Comparison of ENCODE assay signal across 8 cellular contexts in the genomic region with DNA sequence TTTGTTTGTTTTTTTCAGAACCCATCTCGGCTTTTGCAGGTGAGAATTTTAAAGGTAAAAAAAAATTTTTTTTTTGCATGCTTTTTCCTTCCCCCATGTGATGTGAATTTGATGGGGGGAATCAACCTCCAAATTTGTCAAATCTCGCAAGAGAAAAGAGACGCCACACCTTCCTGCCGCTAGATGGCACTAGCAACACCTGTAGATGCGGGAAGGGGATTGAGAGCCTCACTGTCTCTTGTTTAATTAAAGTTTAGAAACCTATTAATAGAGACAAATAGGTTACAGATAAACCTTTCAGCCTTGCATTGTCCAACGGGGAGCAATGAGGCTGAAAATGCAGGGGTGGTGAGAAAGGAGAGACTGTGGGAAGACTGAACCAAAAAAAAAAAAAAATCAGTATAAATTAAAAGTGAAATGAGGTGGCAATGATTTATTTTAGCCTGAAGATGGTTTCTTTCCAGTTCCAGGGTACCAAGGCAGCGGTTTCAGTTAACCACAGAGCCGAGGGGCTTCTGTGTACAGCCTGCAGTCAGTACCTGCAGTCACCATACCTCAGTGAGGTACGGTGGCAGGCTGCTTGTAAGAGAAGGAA.
DNase-seq lines count a peak whose midpoint lies in the region; ATAC-seq and TF ChIP-seq lines count a peak whose summit lies in the region.

No MANE protein-coding gene starts in this region.

- H3K27me3 ChIP-seq in heart right ventricle: peaks cover 0 to 17% (median 4%) of the 10 kb centered on the region in 7 donors

- H3K4me1 ChIP-seq in heart right ventricle: peaks cover 0 to 28% (median 13%) of the 10 kb centered on the region in 9 donors

- TF ChIP-seq CTCF in RWPE1 (conservative IDR thresholded peaks at IDR 0.05; ENCODE audit: low read depth): peak; percentile 93
- TF ChIP-seq CTCF in heart right ventricle (IDR thresholded peaks at IDR 0.05): peak; percentile 71 to 93 (median 84)

- peaks cover 3% of the 10 kb centered on the region for H3K4me1 Mint-ChIP-seq in activated naive CD4-positive, alpha-beta T cell treated with anti-CD3 and anti-CD28 coated beads, Interleukin-2, amount 10 ng/mL, durations not matched to agents 7 days and 5 days

- POLR2A ChIA-PET in RWPE1 (lab: Yijun Ruan, JAX; ENCODE audit: low non-redundant PET): no interaction called here

- peaks cover 53% of the 10 kb centered on the region for H3K27me3 Mint-ChIP-seq in activated naive CD4-positive, alpha-beta T cell treated with anti-CD3 and anti-CD28 coated beads, Interleukin-2, amount 10 ng/mL, durations not matched to agents 7 days and 5 days

- WGBS in heart right ventricle, 2 donors: 18 to 27% methylated on average over 9 of the region's 9 CpGs

- no peak overlapping the region for H3K27ac Mint-ChIP-seq in activated naive CD4-positive, alpha-beta T cell treated with anti-CD3 and anti-CD28 coated beads, Interleukin-2, amount 10 ng/mL, durations not matched to agents 7 days and 5 days

- H3K9me3 ChIP-seq in heart right ventricle: no peaks in the 10 kb centered on the region

- H3K27ac ChIP-seq in RWPE1: no peak overlapping the region
- H3K27ac ChIP-seq in heart right ventricle: no peak overlapping the region

- peaks cover 2% of the 10 kb centered on the region for H3K36me3 Mint-ChIP-seq in activated naive CD4-positive, alpha-beta T cell treated with anti-CD3 and anti-CD28 coated beads, Interleukin-2, amount 10 ng/mL, durations not matched to agents 7 days and 5 days

- no peak overlapping the region for H3K4me3 ChIP-seq in heart right ventricle

- H3K36me3 ChIP-seq in heart right ventricle: peaks cover 0 to 81% (median 0%) of the 10 kb centered on the region in 9 donors

- no peak for ATAC-seq in activated CD4-positive, CD25-positive, alpha-beta regulatory T cell treated with anti-CD3 and anti-CD28 coated beads, Interleukin-2, amount 50 U/mL, for 24 hours
- ATAC-seq in heart right ventricle (peak in 1 of 8 donors; percentile 31), HG03095 (IDR thresholded peaks at IDR 0.05; ENCODE audit: unreplicated experiment) (no peak)

- DNase-seq in activated CD4-positive, CD25-positive, alpha-beta regulatory T cell (lab: John Stamatoyannopoulos, UW): peak; percentile 2 to 19 (median 7)
- DNase-seq in HuH-7 (ENCODE audit: low spot score) (peak; percentile 69), RWPE1 (ENCODE audit: low spot score) (peak; percentile 48), heart right ventricle (peak; percentile 50 to 64), retina (peak; percentile 69)
- DNase-seq in activated naive CD4-positive, alpha-beta T cell treated with anti-CD3 and anti-CD28 coated beads, Interleukin-2, amount 10 ng/mL, durations not matched to agents 7 days and 5 days: peak; percentile 69

- intact Hi-C loops in heart right ventricle (cut with DNase I): loop anchor here in 7 of 10 donors (2.0 to 5.0 kb wide), 6 partner anchors 80 to 180 kb away; no protein-coding TSS in a partner anchor

- H3K9me3 Mint-ChIP-seq in activated naive CD4-positive, alpha-beta T cell treated with anti-CD3 and anti-CD28 coated beads, Interleukin-2, amount 10 ng/mL, durations not matched to agents 7 days and 5 days: no peaks in the 10 kb centered on the region

- CTCF ChIA-PET in RWPE1 (lab: Yijun Ruan, JAX): interaction anchor here (0.7 to 0.8 kb wide), 2 partner anchors 48 to 1810 kb away, joined by 3 to 4 read pairs; no protein-coding TSS in a partner anchor
- CTCF ChIA-PET in activated naive CD4-positive, alpha-beta T cell treated with anti-CD3 and anti-CD28 coated beads, Interleukin-2, amount 10 ng/mL, durations not matched to agents 7 days and 5 days (lab: Charles Lee): interaction anchor here (1.1 to 1.6 kb wide), 3 partner anchors 12 to 89 kb away, joined by 3 to 4 read pairs (median 3); no protein-coding TSS in a partner anchor

- H3K4me3 Mint-ChIP-seq in activated naive CD4-positive, alpha-beta T cell treated with anti-CD3 and anti-CD28 coated beads, Interleukin-2, amount 10 ng/mL, durations not matched to agents 7 days and 5 days: no peak overlapping the region

Comparison
In these comparisons a context has a peak if more than half of its experiments do, and no peak if none do; other contexts are left out.
1. DNase-seq: peak in every context shown above with its lines; median percentile 69 in HuH-7; 69 in activated naive CD4-positive, alpha-beta T cell treated with anti-CD3 and anti-CD28 coated beads, Interleukin-2, amount 10 ng/mL, durations not matched to agents 7 days and 5 days; 69 in retina; 57 in heart right ventricle; 48 in RWPE1; 7 in activated CD4-positive, CD25-positive, alpha-beta regulatory T cell.